ENCODE assay signal across 8 cellular contexts in the genomic region with DNA sequence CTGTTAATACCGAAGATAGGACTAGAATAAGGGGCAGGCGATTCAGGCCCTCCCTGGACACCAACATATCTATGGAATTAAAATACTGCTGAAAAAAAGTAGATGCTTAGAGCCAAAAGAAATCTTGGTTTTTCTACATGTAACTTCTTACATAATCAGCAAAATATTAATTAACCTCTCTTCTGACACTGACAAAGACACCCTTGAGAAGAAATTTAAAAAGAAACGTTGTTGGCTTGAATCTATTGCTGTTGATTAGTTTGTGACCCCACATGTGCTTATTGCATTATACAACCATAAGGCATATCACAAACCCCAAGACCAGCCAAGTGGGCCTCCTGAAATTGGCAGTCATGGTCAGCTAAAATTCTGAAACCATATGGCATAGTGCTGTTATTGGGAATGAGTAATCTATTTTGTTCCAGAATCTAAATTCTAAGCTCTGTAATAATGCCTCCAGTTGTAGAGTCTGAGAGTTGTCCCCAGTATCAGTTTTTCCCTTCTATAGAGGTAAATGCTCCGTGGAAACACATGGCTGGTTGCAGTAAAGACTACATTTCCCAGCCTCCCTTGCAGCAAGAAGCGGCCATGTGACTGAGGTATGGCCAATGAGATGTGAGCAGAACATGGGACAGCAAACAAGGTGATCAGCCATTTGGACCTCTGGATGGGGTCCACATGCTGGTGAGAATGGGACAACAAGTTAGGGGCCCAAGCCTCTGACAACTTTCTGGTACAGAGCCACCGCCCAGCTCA. TPM values are rescaled to one million over a fixed set of nuclear protein-coding genes. Genes with fewer than 3 reads are reported as not detected.
DNase-seq lines count a peak whose midpoint lies in the region; ATAC-seq, FAIRE-seq and TF ChIP-seq lines count a peak whose summit lies in the region.

No MANE protein-coding gene starts in this region.

- no peaks in the 10 kb centered on the region for H3K9me3 ChIP-seq in tibial nerve

- H3K4me3 ChIP-seq in epithelial cell of esophagus (ENCODE audit: low read length) = no peak overlapping the region
- no peak overlapping the region for H3K4me3 ChIP-seq in tibial nerve

- TF ChIP-seq POLR2A in tibial nerve (IDR thresholded peaks at IDR 0.05) = no peak

- no peak for FAIRE-seq in frontal cortex (lab: Jason Lieb, UNC)

- H3K36me3 ChIP-seq in tibial nerve = no peaks in the 10 kb centered on the region

- DNase-seq in COLO668 (lab: John Stamatoyannopoulos, UW; ENCODE audit: unreplicated experiment) (peak; percentile 27), HS-5 (ENCODE audit: low read depth) (peak; percentile 41), SW480 (ENCODE audit: low spot score) (peak; percentile 72), epithelial cell of esophagus (ENCODE audit: low read depth) (peak; percentile 66), frontal cortex (ENCODE audit: low spot score in 2 of 2) (no peak), tibial nerve (ENCODE audit: low spot score in 2 of 2) (no peak)
- peak; percentile 32 for DNase-seq in stimulated activated CD4-positive, alpha-beta T cell treated with anti-CD3 and anti-CD28 coated beads, Interleukin-1b, Interleukin-23, amount 100 ng/mL, for 48 hours

- TF ChIP-seq CTCF in epithelial cell of esophagus (IDR thresholded peaks at IDR 0.05; ENCODE audit: insufficient read depth, low read depth, low read length, missing control alignments) (no peak), tibial nerve (IDR thresholded peaks at IDR 0.05) (no peak)

- no peak for TF ChIP-seq EP300 in tibial nerve (IDR thresholded peaks at IDR 0.05)

- 70 to 76% methylated on average over 6 of the region's 6 CpGs for WGBS in tibial nerve, 2 donors

- H3K27ac ChIP-seq in tibial nerve = no peak overlapping the region

- H3K4me1 ChIP-seq in tibial nerve = peaks cover 0 to 13% (median 3%) of the 10 kb centered on the region in 4 donors

- ATAC-seq in HG02623 (IDR thresholded peaks at IDR 0.05; ENCODE audit: unreplicated experiment) = no peak

- no peaks in the 10 kb centered on the region for H3K27me3 ChIP-seq in tibial nerve

RNA-seq across cellular contexts. Expression of a gene that starts 42.4 kb away (rescaled TPM):
- total RNA-seq in frontal cortex (15.9 TPM), tibial nerve (10 to 100 TPM; 20.7 to 26.7 (median 23.7) TPM)

Comparison
In these comparisons a context has a peak if more than half of its experiments do, and no peak if none do; other contexts are left out.
1. DNase-seq: peak in COLO668 (single experiment), HS-5 (single experiment), SW480 (single experiment), epithelial cell of esophagus (single experiment) and stimulated activated CD4-positive, alpha-beta T cell treated with anti-CD3 and anti-CD28 coated beads, Interleukin-1b, Interleukin-23, amount 100 ng/mL, for 48 hours (single experiment); none in frontal cortex (0 of 2) and tibial nerve (0 of 2).